Comparison of ENCODE assay signal across 1 cellular context in genomic region chr6:149545754-149546471, GRCh38.
TF ChIP-seq lines count a peak whose summit lies in the region.

Gene PPIL4, minus strand, starts transcription at chr6:149546043. Its CDS starts 38 bp downstream, at chr6:149546005.

TF ChIP-seq in GM12878, 131 proteins besides CTCF, POLR2A, EP300 and RAD21 (continued from another document):
- TF ChIP-seq EED (IDR thresholded peaks at IDR 0.05; ENCODE audit: low read depth) (peak; percentile 30; the same call in 1 of the 2 replicates), SMARCA5 (IDR thresholded peaks at IDR 0.05) (peak; percentile 85), CHD4 (IDR thresholded peaks at IDR 0.05) (no peak), CREB1 (IDR thresholded peaks at IDR 0.05; ENCODE audit: low read depth) (peak; percentile 100), CUX1 (IDR thresholded peaks at IDR 0.05; ENCODE audit: insufficient replicate concordance, low read depth, low read length) (no peak), BHLHE40 (IDR thresholded peaks at IDR 0.05; ENCODE audit: borderline replicate concordance in 1 of 2, low read depth in 2 of 2, low read length in 1 of 2) (peak; percentile 61 to 82; a peak in 3 of 4 replicates), IKZF1 (conservative IDR thresholded peaks at IDR 0.05) (peak; percentile 87), ATF7 (IDR thresholded peaks at IDR 0.05; ENCODE audit: low read depth) (peak; percentile 56), CEBPZ (IDR thresholded peaks at IDR 0.05; ENCODE audit: low read depth, low read length) (0 out of 2 replicates have a peak, but pooled peaks have one; percentile 36), JUND (IDR thresholded peaks at IDR 0.05; ENCODE audit: low read depth, low read length) (no peak), CHD2 (IDR thresholded peaks at IDR 0.05; ENCODE audit: borderline replicate concordance, low read depth, low read length) (peak; percentile 86), ZBTB11 (CRISPR knock-in tag; IDR thresholded peaks at IDR 0.05) (no peak), TCF3 (IDR thresholded peaks at IDR 0.05; ENCODE audit: borderline replicate concordance, insufficient read depth, low read depth, low read length) (0 out of 2 replicates have a peak, but pooled peaks have one; percentile 40), USF2 (IDR thresholded peaks at IDR 0.05; ENCODE audit: borderline replicate concordance, low read depth, low read length) (peak; percentile 20), CREM (IDR thresholded peaks at IDR 0.05; ENCODE audit: low read depth) (peak; percentile 100), EGR1 (IDR thresholded peaks at IDR 0.05; ENCODE audit: borderline replicate concordance in 1 of 2, low read depth in 2 of 2, low read length in 2 of 2) (peak; percentile 83 to 92), RELA (IDR thresholded peaks at IDR 0.05; ENCODE audit: borderline replicate concordance, partially characterized antibody) (peak; percentile 57), IKZF2 (IDR thresholded peaks at IDR 0.05) (peak in 1 of 2 experiments; percentile 36; a peak in 1 of 4 replicates), NFXL1 (IDR thresholded peaks at IDR 0.05; ENCODE audit: borderline replicate concordance) (no peak), RCOR1 (conservative IDR thresholded peaks at IDR 0.05; ENCODE audit: low read depth, low read length) (no peak), NR2C2 (IDR thresholded peaks at IDR 0.05; ENCODE audit: borderline replicate concordance, control insufficient read depth, insufficient read length, low read depth) (no peak), RBBP5 (conservative IDR thresholded peaks at IDR 0.05) (no peak), SKIL (IDR thresholded peaks at IDR 0.05; ENCODE audit: low read depth, poor library complexity, severe bottlenecking) (peak; percentile 66), TCF7 (IDR thresholded peaks at IDR 0.05; ENCODE audit: borderline replicate concordance) (no peak), SP1 (IDR thresholded peaks at IDR 0.05; ENCODE audit: low read depth, low read length) (peak; percentile 83), ZBED1 (IDR thresholded peaks at IDR 0.05; ENCODE audit: borderline replicate concordance) (no peak), CBFB (IDR thresholded peaks at IDR 0.05; ENCODE audit: low read depth) (peak; percentile 68; the same call in 1 of the 2 replicates), PKNOX1 (IDR thresholded peaks at IDR 0.05) (peak; percentile 80), BRCA1 (IDR thresholded peaks at IDR 0.05; ENCODE audit: low read depth, low read length) (no peak), TAF1 (IDR thresholded peaks at IDR 0.05; ENCODE audit: borderline replicate concordance, low read depth, low read length) (peak; percentile 77; the same call in 1 of the 2 replicates), HDGF (IDR thresholded peaks at IDR 0.05) (no peak), ZNF207 (IDR thresholded peaks at IDR 0.05; ENCODE audit: borderline replicate concordance) (peak; percentile 60; the same call in 1 of the 2 replicates), GABPA (IDR thresholded peaks at IDR 0.05; ENCODE audit: low read depth) (peak; percentile 86), ZNF24 (IDR thresholded peaks at IDR 0.05) (no peak), SIN3A (IDR thresholded peaks at IDR 0.05; ENCODE audit: low read depth, low read length) (peak; percentile 98), SUZ12 (IDR thresholded peaks at IDR 0.05; ENCODE audit: unreplicated experiment) (no peak), MYB (IDR thresholded peaks at IDR 0.05; ENCODE audit: borderline replicate concordance, low read depth, low read length) (no peak), MXI1 (IDR thresholded peaks at IDR 0.05; ENCODE audit: low read depth, low read length) (peak; percentile 96), KLF5 (IDR thresholded peaks at IDR 0.05; ENCODE audit: partially characterized antibody) (peak; percentile 71), POLR2AphosphoS5 (IDR thresholded peaks at IDR 0.05; ENCODE audit: low read length) (peak; percentile 82), ZNF384 (IDR thresholded peaks at IDR 0.05; ENCODE audit: borderline replicate concordance, low read depth, low read length) (no peak), REST (IDR thresholded peaks at IDR 0.05; ENCODE audit: low read depth, low read length) (no peak), NRF1 (conservative IDR thresholded peaks at IDR 0.05; ENCODE audit: low read depth, low read length) (0 out of 2 replicates have a peak, but pooled peaks have one; percentile 24), SMAD1 (IDR thresholded peaks at IDR 0.05; ENCODE audit: low read depth, partially characterized antibody) (no peak), SMAD5 (IDR thresholded peaks at IDR 0.05; ENCODE audit: low read depth) (no peak; the same call in 1 of the 2 replicates)
